ENCODE assay signal across 36 cellular contexts in genomic region chr6:50780382-50780781, GRCh38. TPM values are rescaled to one million over a fixed set of nuclear protein-coding genes. Genes with fewer than 3 reads are reported as not detected.
"Had no signal": no experiment of that assay in that cellular context is flagged by ENCODE, and none has a peak within 500 bp of the region (broad histone marks: within the 10 kb centered on the region; RNA-seq: fewer than 3 reads in every experiment).

No MANE protein-coding gene starts in this region.

- H3K27ac ChIP-seq: adrenal gland, ascending aorta, body of pancreas, brain microvascular endothelial cell, breast epithelium, cardiac muscle cell had no signal

- FAIRE-seq: astrocyte, bronchial epithelial cell had no signal

- H3K36me3 ChIP-seq: adrenal gland, ascending aorta, brain microvascular endothelial cell, breast epithelium, cardiac muscle cell had no signal

- H3K9me3 ChIP-seq: adrenal gland, ascending aorta, body of pancreas, breast epithelium had no signal

- H3K4me3 ChIP-seq: adrenal gland, ascending aorta, body of pancreas, breast epithelium, cardiac muscle cell had no signal

- H3K4me1 ChIP-seq: adrenal gland, ascending aorta, body of pancreas, breast epithelium had no signal

- DNase-seq: activated effector memory CD4-positive, alpha-beta T cell treated with anti-CD3 and anti-CD28 coated beads, Interleukin-2, amount 50 U/mL, for 16 hours; activated effector memory CD4-positive, alpha-beta T cell treated with Interleukin-2 at 50 U/mL for 16 hours; activated gamma-delta T cell; activated gamma-delta T cell treated with Interleukin-2 at 50 U/mL for 16 hours; activated naive CD4-positive, alpha-beta T cell; activated naive CD4-positive, alpha-beta T cell treated with anti-CD3 and anti-CD28 coated beads for 36 hours; activated naive CD4-positive, alpha-beta T cell treated with anti-CD3 and anti-CD28 coated beads, Interleukin-2, amount 10 ng/mL, durations not matched to agents 7 days and 5 days; activated naive CD4-positive, alpha-beta T cell treated with anti-CD3 and anti-CD28 coated beads, Interleukin-2, amount 50 U/mL, for 16 hours; activated naive CD4-positive, alpha-beta T cell treated with Interleukin-2 at 50 U/mL for 16 hours; activated naive CD8-positive, alpha-beta T cell treated with anti-CD3 and anti-CD28 coated beads for 36 hours; activated naive CD8-positive, alpha-beta T cell treated with anti-CD3 and anti-CD28 coated beads, Interleukin-2, amount 10 ng/mL, durations not matched to agents 7 days and 5 days; activated naive CD8-positive, alpha-beta T cell treated with anti-CD3 and anti-CD28 coated beads, Interleukin-2, amount 50 U/mL, for 24 hours; activated T-cell treated with anti-CD3 and anti-CD28 coated beads, Interleukin-2, amount 50 U/mL, for 24 hours; activated T-cell treated with anti-CD3 and anti-CD28 coated beads, Interleukin-2, amount 50 U/mL, for 4 hours; activated T-cell treated with anti-CD3 and anti-CD28 coated beads, Interleukin-2, amount 50 U/mL, for 48 hours; activated T-cell treated with anti-CD3 and anti-CD28 coated beads, Interleukin-2, amount 50 U/mL, for 72 hours; adrenal gland; amniotic stem cell; amygdala; anterior cingulate cortex; aorta; body of pancreas; brain microvascular endothelial cell; caudate nucleus; central memory CD4-positive, alpha-beta T cell; cerebellar nuclear complex had no signal

- H3K27me3 ChIP-seq: adrenal gland, ascending aorta, body of pancreas, brain microvascular endothelial cell, breast epithelium, cardiac muscle cell had no signal

- ATAC-seq: activated naive CD4-positive, alpha-beta T cell treated with anti-CD3 and anti-CD28 coated beads, Interleukin-2, amount 50 U/mL, for 72 hours; activated naive CD8-positive, alpha-beta T cell treated with anti-CD3 and anti-CD28 coated beads, Interleukin-2, amount 50 U/mL, for 24 hours; activated T-cell treated with anti-CD3 and anti-CD28 coated beads, Interleukin-2, amount 50 U/mL, for 4 hours; activated T-cell treated with anti-CD3 and anti-CD28 coated beads, Interleukin-2, amount 50 U/mL, for 72 hours; activated T-helper 17 cell treated with anti-CD3 and anti-CD28 coated beads, Interleukin-2, amount 50 U/mL, for 72 hours; body of pancreas had no signal

RNA-seq across cellular contexts. Expression of gene TFAP2B, which starts 38.3 kb away (rescaled TPM):
- total RNA-seq: activated naive CD4-positive, alpha-beta T cell treated with anti-CD3 and anti-CD28 coated beads for 36 hours; activated naive CD4-positive, alpha-beta T cell treated with anti-CD3 and anti-CD28 coated beads, Interleukin-2, amount 50 U/mL, for 72 hours; activated naive CD8-positive, alpha-beta T cell treated with anti-CD3 and anti-CD28 coated beads for 36 hours; activated naive CD8-positive, alpha-beta T cell treated with anti-CD3 and anti-CD28 coated beads, Interleukin-2, amount 10 ng/mL, durations not matched to agents 7 days and 5 days; activated T-cell treated with anti-CD3 and anti-CD28 coated beads, Interleukin-2, amount 50 U/mL, for 4 hours; activated T-cell treated with anti-CD3 and anti-CD28 coated beads, Interleukin-2, amount 50 U/mL, for 72 hours; activated T-helper 1 cell treated with anti-CD3 and anti-CD28 coated beads, Interleukin-12 subunit alpha, Interleukin-12 subunit beta, Interleukin-2, Interleukin-4 antibody, amounts not matched to agents 30 ng/mL and 10 ng/mL and 1 ng/mL, durations not matched to agents 14 hours and 24 hours and 36 hours; activated T-helper 17 cell treated with anti-CD3 and anti-CD28 coated beads, Interleukin-2, amount 50 U/mL, for 72 hours; activated T-helper 2 cell treated with anti-CD3 and anti-CD28 coated beads, Interferon-gamma antibody, Interleukin-2, Interleukin-4, amounts not matched to agents 10 μg/mL and 5 μg/mL and 100 μg/mL, durations not matched to agents 14 hours and 24 hours and 36 hours; aorta; ascending aorta; astrocyte; body of pancreas; bronchial epithelial cell; cardiac muscle cell; cardiac septum had no signal
- polyA plus RNA-seq: cardiac muscle cell had no signal
